Comparison of ENCODE assay signal across 1 cellular context in genomic region chr2:233203060-233203459, GRCh38.
TF ChIP-seq lines count a peak whose summit lies in the region.

No MANE protein-coding gene starts in this region.

TF ChIP-seq in GM12878, 131 proteins besides CTCF, POLR2A, EP300 and RAD21:
- TF ChIP-seq CHD2 (IDR thresholded peaks at IDR 0.05; ENCODE audit: borderline replicate concordance, low read depth, low read length) = no peak
- TF ChIP-seq SMAD1 (IDR thresholded peaks at IDR 0.05; ENCODE audit: low read depth, partially characterized antibody) = no peak
- no peak for TF ChIP-seq SRF (IDR thresholded peaks at IDR 0.05; ENCODE audit: low read depth in 2 of 2, low read length in 2 of 2)
- TF ChIP-seq BCLAF1 (IDR thresholded peaks at IDR 0.05) = no peak
- no peak for TF ChIP-seq NR2C2 (IDR thresholded peaks at IDR 0.05; ENCODE audit: borderline replicate concordance, control insufficient read depth, insufficient read length, low read depth)
- TF ChIP-seq PML (IDR thresholded peaks at IDR 0.05; ENCODE audit: low read length) = no peak
- TF ChIP-seq JUNB (IDR thresholded peaks at IDR 0.05) = no peak
